ENCODE assay signal across 20 cellular contexts in genomic region chr17:49798182-49798581, GRCh38. TPM values are rescaled to one million over a fixed set of nuclear protein-coding genes. Genes with fewer than 3 reads are reported as not detected.
DNase-seq lines count a peak whose midpoint lies in the region; ATAC-seq and TF ChIP-seq lines count a peak whose summit lies in the region.
"Had no signal": no experiment of that assay in that cellular context is flagged by ENCODE, and none has a peak within 500 bp of the region (broad histone marks: within the 10 kb centered on the region; RNA-seq: fewer than 3 reads in every experiment).

No MANE protein-coding gene starts in this region.

- no peak overlapping the region for H3K4me3 ChIP-seq in endodermal cell (ENCODE audit: low read length)
- H3K4me3 ChIP-seq: BLaER1, hepatocyte, SK-N-MC, testis had no signal

- H3K9me3 Mint-ChIP-seq in endodermal cell, result no peaks in the 10 kb centered on the region
- no peaks in the 10 kb centered on the region for H3K9me3 Mint-ChIP-seq in naive thymus-derived CD8-positive, alpha-beta T cell
- H3K9me3 Mint-ChIP-seq: activated T-helper 17 cell treated with anti-CD3 and anti-CD28 coated beads, Interleukin-2, amount 50 U/mL, for 72 hours had no signal

- peaks cover 81% of the 10 kb centered on the region for H3K36me3 Mint-ChIP-seq in endodermal cell (ENCODE audit: low read depth)
- H3K36me3 Mint-ChIP-seq in naive thymus-derived CD8-positive, alpha-beta T cell, result peaks cover 13 to 93% (median 23%) of the 10 kb centered on the region in 3 donors

- WGBS in endodermal cell (ENCODE audit: insufficient coverage in 1 of 2, insufficient read length in 1 of 2), 2 experiments, result 96% methylated on average over 8 of the region's 8 CpGs

- no peak overlapping the region for H3K4me3 Mint-ChIP-seq in endodermal cell
- peak overlapping the region in 5 of 10 donors; percentile 2 to 66 (median 11) for H3K4me3 Mint-ChIP-seq in naive thymus-derived CD8-positive, alpha-beta T cell
- H3K4me3 Mint-ChIP-seq: activated T-helper 17 cell treated with anti-CD3 and anti-CD28 coated beads, Interleukin-2, amount 50 U/mL, for 72 hours had no signal

- H3K9ac ChIP-seq in endodermal cell (ENCODE audit: extremely low read depth, low read length, poor library complexity, severe bottlenecking), result no peak overlapping the region
- H3K9ac ChIP-seq: BLaER1 had no signal

- ATAC-seq in naive thymus-derived CD8-positive, alpha-beta T cell, result no peak
- no peak for ATAC-seq in GM21529 (IDR thresholded peaks at IDR 0.05; ENCODE audit: unreplicated experiment)
- ATAC-seq: activated T-helper 17 cell treated with anti-CD3 and anti-CD28 coated beads, Interleukin-2, amount 50 U/mL, for 72 hours had no signal

- H3K4me1 ChIP-seq in endodermal cell (ENCODE audit: control insufficient read depth, insufficient read depth, low read length), result no peaks in the 10 kb centered on the region
- H3K4me1 ChIP-seq: BLaER1, testis had no signal

- peaks cover 88% of the 10 kb centered on the region for H3K36me3 ChIP-seq in endodermal cell (ENCODE audit: control insufficient read depth, insufficient read depth, low read length)

- H3K4me1 Mint-ChIP-seq in endodermal cell, result no peaks in the 10 kb centered on the region
- H3K4me1 Mint-ChIP-seq in naive thymus-derived CD8-positive, alpha-beta T cell, result peaks cover 19 to 72% (median 50%) of the 10 kb centered on the region in 4 donors

- POLR2A ChIA-PET in naive thymus-derived CD8-positive, alpha-beta T cell (lab: Charles Lee), result interaction anchor here (0.8 to 1.9 kb wide), 3 partner anchors 10 to 35 kb away, joined by 4 to 6 read pairs (median 5); partner anchors contain the start of genes FAM117A and KAT7

- H3K27ac Mint-ChIP-seq in endodermal cell, result peak overlapping the region; percentile 71
- peak overlapping the region in 8 of 10 donors; percentile 10 to 60 (median 42) for H3K27ac Mint-ChIP-seq in naive thymus-derived CD8-positive, alpha-beta T cell
- H3K27ac Mint-ChIP-seq: activated T-helper 17 cell treated with anti-CD3 and anti-CD28 coated beads, Interleukin-2, amount 50 U/mL, for 72 hours had no signal

- H3K9me3 ChIP-seq in endodermal cell (ENCODE audit: control insufficient read depth, low read length), result no peaks in the 10 kb centered on the region
- H3K9me3 ChIP-seq: testis had no signal

- TF ChIP-seq CTCF in endodermal cell (conservative IDR thresholded peaks at IDR 0.05), result no peak

- H3K27me3 ChIP-seq in endodermal cell (ENCODE audit: control insufficient read depth, insufficient read depth, low read length, poor library complexity, severe bottlenecking), result no peaks in the 10 kb centered on the region
- H3K27me3 ChIP-seq: BLaER1, hepatocyte, testis had no signal

- H3K27ac ChIP-seq in endodermal cell (ENCODE audit: low read depth, low read length), result no peak overlapping the region
- H3K27ac ChIP-seq: BLaER1, hepatocyte, SK-N-MC, testis had no signal

- no peaks in the 10 kb centered on the region for H3K27me3 Mint-ChIP-seq in endodermal cell (ENCODE audit: insufficient read depth)
- no peaks in the 10 kb centered on the region for H3K27me3 Mint-ChIP-seq in naive thymus-derived CD8-positive, alpha-beta T cell
- H3K27me3 Mint-ChIP-seq: activated T-helper 17 cell treated with anti-CD3 and anti-CD28 coated beads, Interleukin-2, amount 50 U/mL, for 72 hours had no signal

- DNase-seq in COLO829 (ENCODE audit: low spot score), result peak; percentile 18
- peak; percentile 27 for DNase-seq in HCEC 1CT
- DNase-seq in endodermal cell, result no peak
- no peak for DNase-seq in naive thymus-derived CD8-positive, alpha-beta T cell
- no peak for DNase-seq in cerebellar cortex (ENCODE audit: low spot score)
- DNase-seq in DMS53 (lab: John Stamatoyannopoulos, UW), result no peak
- DNase-seq: activated CD4-positive, alpha-beta T cell treated with anti-CD3 and anti-CD28 coated beads, Interleukin-2, amount 50 U/mL, for 1 hour; dermis blood vessel endothelial cell; NCI-H2081 treated with DMSO at 0.1 percent for 48 hours; NCI-H526; nucleus accumbens; OCI-M1; stimulated activated CD4-positive, alpha-beta T cell treated with anti-CD3 and anti-CD28 coated beads, Interleukin-2, amount 100 ng/mL, for 48 hours; testis had no signal

RNA-seq across cellular contexts. Expression of gene KAT7, which starts 9.7 kb away (rescaled TPM):
- total RNA-seq in endodermal cell, result 10 to 100 TPM; 77.8 to 80.5 TPM
- polyA plus RNA-seq in endodermal cell (2013, experiment 1 of 2), result 67.6 TPM
- 54.9 TPM for polyA plus RNA-seq in endodermal cell (2013, experiment 2 of 2)
- total RNA-seq in naive thymus-derived CD8-positive, alpha-beta T cell, result 100 to 1,000 TPM; 120 TPM
- polyA plus RNA-seq in naive thymus-derived CD8-positive, alpha-beta T cell, result 10 to 100 TPM; 34.4 to 51.1 (median 39.2) TPM

RNA-seq across cellular contexts. Expression of gene FAM117A, which starts 34.3 kb away (rescaled TPM):
- 10 to 100 TPM; 15.4 to 16.8 TPM for total RNA-seq in endodermal cell
- 23.3 TPM for polyA plus RNA-seq in endodermal cell (2013, experiment 1 of 2)
- polyA plus RNA-seq in endodermal cell (2013, experiment 2 of 2), result 20.1 TPM
- 10 to 100 TPM; 84.5 to 90.8 TPM for total RNA-seq in naive thymus-derived CD8-positive, alpha-beta T cell
- 10 to 100 TPM; 36.9 to 53.6 (median 46.7) TPM for polyA plus RNA-seq in naive thymus-derived CD8-positive, alpha-beta T cell

RNA-seq across cellular contexts. Expression of gene TAC4, which starts 49.7 kb away (rescaled TPM):
- total RNA-seq in endodermal cell, result 1 to 10 TPM; 1.5 to 3.2 TPM
- not detected for polyA plus RNA-seq in endodermal cell (2013, experiment 1 of 2)
- not detected for polyA plus RNA-seq in endodermal cell (2013, experiment 2 of 2)
- not detected for total RNA-seq in naive thymus-derived CD8-positive, alpha-beta T cell
- polyA plus RNA-seq in naive thymus-derived CD8-positive, alpha-beta T cell, result not detected
- total RNA-seq: activated T-helper 17 cell treated with anti-CD3 and anti-CD28 coated beads, Interleukin-2, amount 50 U/mL, for 72 hours; dermis blood vessel endothelial cell; hepatocyte; kidney epithelial cell; testis had no signal
- polyA plus RNA-seq: hepatocyte had no signal

Comparison
In these comparisons a context has a peak if more than half of its experiments do, and no peak if none do; other contexts are left out.
1. DNase-seq: peak in COLO829 (single experiment) and HCEC 1CT (single experiment); none in endodermal cell (single experiment), naive thymus-derived CD8-positive, alpha-beta T cell (0 of 10), cerebellar cortex (single experiment) and DMS53 (single experiment).
2. RNA of gene FAM117A, which starts 34.3 kb away (total RNA-seq): 84.5 to 90.8 TPM in naive thymus-derived CD8-positive, alpha-beta T cell; 15.4 to 16.8 TPM in endodermal cell; every median in the first group is over 4 times any median in the second.